In the genomic region with DNA sequence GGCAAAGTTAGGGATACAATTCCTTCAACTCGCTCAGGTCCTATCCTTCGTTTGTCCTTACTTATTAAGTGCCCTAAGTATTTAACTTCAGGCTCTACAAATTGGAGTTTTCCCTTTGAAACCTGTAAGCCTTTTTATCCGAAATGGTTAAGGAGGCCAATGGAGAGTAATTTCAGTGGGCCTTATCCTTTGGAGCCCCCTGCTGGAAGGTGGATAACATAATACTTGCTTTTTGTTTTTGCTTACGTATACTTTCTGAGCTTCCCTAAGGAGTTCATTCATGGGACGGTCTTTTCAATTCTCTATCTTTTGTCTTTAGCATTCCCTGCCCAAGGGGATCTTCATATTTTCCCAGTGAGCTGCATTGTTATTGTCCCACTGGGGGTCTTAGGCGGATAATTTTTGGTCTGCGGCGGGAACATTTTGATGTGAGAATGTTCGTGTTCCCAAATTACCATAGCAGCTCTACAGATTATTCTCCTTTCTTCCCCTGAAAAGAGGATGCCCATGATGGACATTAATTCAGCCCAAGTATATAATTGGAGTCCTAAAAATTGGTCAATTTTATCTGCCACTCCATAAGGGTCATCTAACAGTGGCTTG, we compare ENCODE assay signal across 9 cellular contexts. TPM values are rescaled to one million over a fixed set of nuclear protein-coding genes. Genes with fewer than 3 reads are reported as not detected.
A peak's percentile ranks its signal among the peaks of the same experiment; 100 is the strongest.
DNase-seq lines count a peak whose midpoint lies in the region; ATAC-seq lines count a peak whose summit lies in the region.
"Had no signal": no experiment of that assay in that cellular context is flagged by ENCODE, and none has a peak within 500 bp of the region (broad histone marks: within the 10 kb centered on the region; RNA-seq: fewer than 3 reads in every experiment).

No MANE protein-coding gene starts in this region.

- peaks cover 3% of the 10 kb centered on the region for H3K36me3 Mint-ChIP-seq in T-helper 17 cell (ENCODE audit: low read depth)
- peaks cover 0 to 33% (median 24%) of the 10 kb centered on the region in 3 donors for H3K36me3 Mint-ChIP-seq in naive thymus-derived CD8-positive, alpha-beta T cell

- H3K27ac Mint-ChIP-seq in T-helper 17 cell: no peak overlapping the region
- no peak overlapping the region for H3K27ac Mint-ChIP-seq in naive thymus-derived CD8-positive, alpha-beta T cell
- H3K27ac Mint-ChIP-seq: activated naive CD8-positive, alpha-beta T cell had no signal

- no peak overlapping the region for H3K4me3 Mint-ChIP-seq in T-helper 17 cell
- no peak overlapping the region for H3K4me3 Mint-ChIP-seq in naive thymus-derived CD8-positive, alpha-beta T cell
- H3K4me3 Mint-ChIP-seq: activated naive CD8-positive, alpha-beta T cell had no signal

- POLR2A ChIA-PET in naive thymus-derived CD8-positive, alpha-beta T cell (lab: Charles Lee): interaction anchor here (1.5 kb wide), 1 partner anchor 42 kb away, joined by 8 read pairs; the partner anchor contains the start of gene RNF125

- H3K9me3 ChIP-seq in T-helper 17 cell (ENCODE audit: control insufficient read depth, low read length, poor library complexity, severe bottlenecking): no peaks in the 10 kb centered on the region

- H3K9me3 Mint-ChIP-seq in naive thymus-derived CD8-positive, alpha-beta T cell: peaks cover 0 to 64% (median 29%) of the 10 kb centered on the region in 9 donors

- peak; percentile 12 for DNase-seq in NCI-H2081 (lab: John Stamatoyannopoulos, UW)
- DNase-seq in NCI-H2081 treated with DMSO at 0.1 percent for 48 hours (lab: John Stamatoyannopoulos, UW): no peak
- DNase-seq in LoVo (ENCODE audit: low spot score): peak; percentile 39
- DNase-seq in T-helper 17 cell: peak in 1 of 3 donors; percentile 21
- peak; percentile 28 for DNase-seq in fibroblast of gingiva (ENCODE audit: low read depth)
- peak in 6 of 10 donors; percentile 6 to 51 (median 35) for DNase-seq in naive thymus-derived CD8-positive, alpha-beta T cell

- no peaks in the 10 kb centered on the region for H3K4me1 Mint-ChIP-seq in T-helper 17 cell
- no peaks in the 10 kb centered on the region for H3K4me1 Mint-ChIP-seq in naive thymus-derived CD8-positive, alpha-beta T cell

- H3K27me3 Mint-ChIP-seq in T-helper 17 cell: no peaks in the 10 kb centered on the region
- H3K27me3 Mint-ChIP-seq in naive thymus-derived CD8-positive, alpha-beta T cell: no peaks in the 10 kb centered on the region
- H3K27me3 Mint-ChIP-seq: activated naive CD8-positive, alpha-beta T cell had no signal

- ATAC-seq in T-helper 17 cell: peak; percentile 52
- ATAC-seq in naive thymus-derived CD8-positive, alpha-beta T cell: no peak
- no peak for ATAC-seq in GM21825 (IDR thresholded peaks at IDR 0.05; ENCODE audit: unreplicated experiment)
- no peak for ATAC-seq in GM19452 (IDR thresholded peaks at IDR 0.05; ENCODE audit: unreplicated experiment)

RNA-seq across cellular contexts. Expression of gene TRAPPC8, which starts 34.4 kb away (rescaled TPM):
- 10 to 100 TPM; 29.2 to 34.1 TPM for total RNA-seq in T-helper 17 cell
- total RNA-seq in naive thymus-derived CD8-positive, alpha-beta T cell: 10 to 100 TPM; 60.2 to 62.7 TPM
- 10 to 100 TPM; 13.2 to 18.6 (median 14.0) TPM for polyA plus RNA-seq in naive thymus-derived CD8-positive, alpha-beta T cell

RNA-seq across cellular contexts. Expression of gene RNF125, which starts 41.3 kb away (rescaled TPM):
- 10 to 100 TPM; 50.6 to 72.6 TPM for total RNA-seq in T-helper 17 cell
- 10 to 100 TPM; 46.3 to 49.7 TPM for total RNA-seq in naive thymus-derived CD8-positive, alpha-beta T cell
- polyA plus RNA-seq in naive thymus-derived CD8-positive, alpha-beta T cell: 10 to 100 TPM; 49.1 to 62.1 (median 60.9) TPM
